8 cellular contexts compared by ENCODE assay signal in the genomic region with DNA sequence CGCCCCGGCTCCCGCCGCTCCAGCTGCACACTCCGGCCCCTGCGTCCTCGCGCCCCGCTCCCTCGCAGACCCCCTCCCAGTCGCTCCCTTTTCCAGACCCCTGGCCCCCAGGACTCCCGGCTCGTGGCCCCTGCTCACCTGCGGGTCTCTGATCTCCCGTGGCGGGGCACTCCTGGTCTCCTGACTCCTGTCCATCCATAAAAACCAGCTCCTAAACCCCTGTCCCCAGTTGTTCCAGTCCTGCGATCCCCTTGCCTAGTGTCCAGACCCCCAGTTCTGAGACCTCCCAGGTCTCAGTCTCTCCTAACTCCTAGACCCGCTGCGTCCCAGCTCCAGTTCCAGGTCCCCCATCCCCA. TPM values are rescaled to one million over a fixed set of nuclear protein-coding genes. Genes with fewer than 3 reads are reported as not detected.
DNase-seq lines count a peak whose midpoint lies in the region; ATAC-seq, FAIRE-seq and TF ChIP-seq lines count a peak whose summit lies in the region.

No MANE protein-coding gene starts in this region.

- H3K36me3 Mint-ChIP-seq in dendritic cell treated with granulocyte-macrophage colony-stimulating factor and Interleukin-4, amounts not matched to agents 40 ng/mL and 50 ng/mL, for 4 days (ENCODE audit: low read depth): peaks cover 94% of the 10 kb centered on the region
- peaks cover 4% of the 10 kb centered on the region for H3K36me3 Mint-ChIP-seq in natural killer cell treated with Interleukin-12 subunit alpha and Interleukin-12 subunit beta and Interleukin-15 and Interleukin-18, amount 100 ng/mL, for 72 hours

- no peak for FAIRE-seq in HTR-8/SVneo (lab: Jason Lieb, UNC)

- peak overlapping the region; percentile 98 for H3K4me3 Mint-ChIP-seq in dendritic cell treated with granulocyte-macrophage colony-stimulating factor and Interleukin-4, amounts not matched to agents 40 ng/mL and 50 ng/mL, for 4 days
- H3K4me3 Mint-ChIP-seq in natural killer cell treated with Interleukin-12 subunit alpha and Interleukin-12 subunit beta and Interleukin-15 and Interleukin-18, amount 100 ng/mL, for 72 hours: peak overlapping the region; percentile 100

- H3K4me2 ChIP-seq in KMS-11: peak overlapping the region; percentile 76

- peaks cover 59% of the 10 kb centered on the region for H3K4me1 Mint-ChIP-seq in dendritic cell treated with granulocyte-macrophage colony-stimulating factor and Interleukin-4, amounts not matched to agents 40 ng/mL and 50 ng/mL, for 4 days (ENCODE audit: low read depth)
- peaks cover 26 to 30% of the 10 kb centered on the region in 2 donors for H3K4me1 Mint-ChIP-seq in natural killer cell treated with Interleukin-12 subunit alpha and Interleukin-12 subunit beta and Interleukin-15 and Interleukin-18, amount 100 ng/mL, for 72 hours (ENCODE audit: low read depth in 2 of 2)

- peak overlapping the region; percentile 71; the same call in 1 of the 2 replicates for H3K9ac ChIP-seq in KMS-11

- H3K27me3 Mint-ChIP-seq in dendritic cell treated with granulocyte-macrophage colony-stimulating factor and Interleukin-4, amounts not matched to agents 40 ng/mL and 50 ng/mL, for 4 days: no peaks in the 10 kb centered on the region
- no peaks in the 10 kb centered on the region for H3K27me3 Mint-ChIP-seq in natural killer cell treated with Interleukin-12 subunit alpha and Interleukin-12 subunit beta and Interleukin-15 and Interleukin-18, amount 100 ng/mL, for 72 hours

- H3K36me3 ChIP-seq in KMS-11 (ENCODE audit: insufficient read depth): peaks cover 9% of the 10 kb centered on the region; the same call in 1 of the 2 replicates

- no peak overlapping the region for H3K27ac ChIP-seq in KMS-11

- no peaks in the 10 kb centered on the region for H3K27me3 ChIP-seq in KMS-11 (ENCODE audit: insufficient read depth, low read depth)

- intact Hi-C loops in dendritic cell treated with granulocyte-macrophage colony-stimulating factor and Interleukin-4, amounts not matched to agents 40 ng/mL and 50 ng/mL, for 4 days (cut with micrococcal nuclease): loop anchor here (2.0 kb wide), 2 partner anchors 62 to 86 kb away; a partner anchor contains a TSS

- peak overlapping the region; percentile 98 for H3K27ac Mint-ChIP-seq in dendritic cell treated with granulocyte-macrophage colony-stimulating factor and Interleukin-4, amounts not matched to agents 40 ng/mL and 50 ng/mL, for 4 days
- peak overlapping the region; percentile 88 to 99 for H3K27ac Mint-ChIP-seq in natural killer cell treated with Interleukin-12 subunit alpha and Interleukin-12 subunit beta and Interleukin-15 and Interleukin-18, amount 100 ng/mL, for 72 hours

- H3K79me2 ChIP-seq in KMS-11 (ENCODE audit: insufficient read depth, low read depth): peaks cover 81% of the 10 kb centered on the region; the same call in 1 of the 2 replicates

- no peaks in the 10 kb centered on the region for H3K9me3 Mint-ChIP-seq in dendritic cell treated with granulocyte-macrophage colony-stimulating factor and Interleukin-4, amounts not matched to agents 40 ng/mL and 50 ng/mL, for 4 days
- no peaks in the 10 kb centered on the region for H3K9me3 Mint-ChIP-seq in natural killer cell treated with Interleukin-12 subunit alpha and Interleukin-12 subunit beta and Interleukin-15 and Interleukin-18, amount 100 ng/mL, for 72 hours

- no peak overlapping the region for H3K4me3 ChIP-seq in KMS-11 (IDR thresholded peaks at IDR 0.05; ENCODE audit: insufficient read depth, low read depth, low read length)

- no peaks in the 10 kb centered on the region for H4K20me1 ChIP-seq in KMS-11 (ENCODE audit: insufficient read depth)

- DNase-seq in natural killer cell treated with Interleukin-12 subunit alpha and Interleukin-12 subunit beta and Interleukin-15 and Interleukin-18, amount 100 ng/mL, for 72 hours (ENCODE audit: low spot score): no peak
- no peak for DNase-seq in cortex of kidney (lab: John Stamatoyannopoulos, UW)
- no peak for DNase-seq in HTR-8/SVneo (ENCODE audit: insufficient read length, low spot score)

- ATAC-seq in GM18498 (IDR thresholded peaks at IDR 0.05; ENCODE audit: unreplicated experiment): peak; percentile 3
- peak in 1 of 2 donors; percentile 7 for ATAC-seq in natural killer cell treated with Interleukin-12 subunit alpha and Interleukin-12 subunit beta and Interleukin-15 and Interleukin-18, amount 100 ng/mL, for 72 hours
- no peak for ATAC-seq in GM19452 (IDR thresholded peaks at IDR 0.05; ENCODE audit: unreplicated experiment)
- no peak for ATAC-seq in HG03097 (IDR thresholded peaks at IDR 0.05; ENCODE audit: low FRiP score, unreplicated experiment)

- peak overlapping the region; percentile 35; the same call in 1 of the 2 replicates for H2AFZ ChIP-seq in KMS-11 (ENCODE audit: low read depth)

- peaks cover 63% of the 10 kb centered on the region for H3K4me1 ChIP-seq in KMS-11 (ENCODE audit: low read depth, poor library complexity, severe bottlenecking)

- TF ChIP-seq CTCF in KMS-11 (conservative IDR thresholded peaks at IDR 0.05; ENCODE audit: low read depth, low read length): no peak

RNA-seq across cellular contexts. Expression of a gene that starts 0.3 kb away (rescaled TPM):
- 10 to 100 TPM; 18.9 to 37.4 TPM for total RNA-seq in natural killer cell treated with Interleukin-12 subunit alpha and Interleukin-12 subunit beta and Interleukin-15 and Interleukin-18, amount 100 ng/mL, for 72 hours

RNA-seq across cellular contexts. Expression of a gene that starts 11.8 kb away (rescaled TPM):
- total RNA-seq in natural killer cell treated with Interleukin-12 subunit alpha and Interleukin-12 subunit beta and Interleukin-15 and Interleukin-18, amount 100 ng/mL, for 72 hours: not detected

RNA-seq across cellular contexts. Expression of a gene that starts 35.0 kb away (rescaled TPM):
- total RNA-seq in natural killer cell treated with Interleukin-12 subunit alpha and Interleukin-12 subunit beta and Interleukin-15 and Interleukin-18, amount 100 ng/mL, for 72 hours: 10 to 100 TPM; 19.9 to 35.5 TPM
